Comparison of ENCODE assay signal across 9 cellular contexts in the genomic region with DNA sequence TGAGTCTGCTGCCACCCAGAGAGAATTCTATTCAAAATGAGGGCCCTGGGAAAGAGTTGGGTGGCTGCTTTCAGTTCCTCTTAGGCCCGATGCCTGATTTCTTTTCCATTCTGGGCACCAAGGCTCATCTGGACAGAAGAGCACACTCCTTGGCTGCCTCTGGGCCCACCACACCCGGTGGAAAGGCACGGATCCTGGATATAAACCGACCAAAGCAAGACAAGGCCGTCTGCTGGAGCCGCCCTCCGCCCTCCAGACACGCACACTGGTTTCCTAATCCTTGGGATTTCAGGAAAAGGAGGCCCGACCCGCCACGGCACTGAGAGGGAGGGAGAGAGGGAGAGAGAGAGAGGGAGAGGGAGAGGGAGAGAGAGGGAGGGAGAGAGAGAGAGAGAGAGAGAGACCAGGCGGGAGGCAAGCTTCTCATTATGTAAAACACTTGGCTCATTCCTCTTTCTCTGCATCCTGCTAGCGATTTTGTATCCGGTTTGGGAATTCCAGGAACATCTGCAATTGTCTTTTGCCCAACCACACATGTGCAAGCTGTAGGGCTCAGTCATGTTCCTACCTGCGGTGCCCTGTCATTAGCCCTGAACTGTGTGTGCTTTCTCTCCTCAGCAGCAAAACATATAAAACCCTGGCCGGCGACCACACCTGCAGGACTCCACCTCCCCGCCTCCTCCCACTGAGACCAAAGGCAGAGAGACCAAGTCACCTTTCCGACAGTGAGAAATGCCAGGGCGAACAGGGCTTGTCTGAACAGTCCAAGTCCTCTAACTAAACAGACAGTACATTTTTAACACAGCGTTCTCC.
A peak's percentile ranks its signal among the peaks of the same experiment; 100 is the strongest.
DNase-seq lines count a peak whose midpoint lies in the region; ATAC-seq, FAIRE-seq and TF ChIP-seq lines count a peak whose summit lies in the region.
"Had no signal": no experiment of that assay in that cellular context is flagged by ENCODE, and none has a peak within 500 bp of the region (broad histone marks: within the 10 kb centered on the region; RNA-seq: fewer than 3 reads in every experiment).

No MANE protein-coding gene starts in this region.

- ATAC-seq in IMR-90 (ENCODE audit: low read depth) (no peak), GM12878 (no peak), GM21528 (IDR thresholded peaks at IDR 0.05; ENCODE audit: low FRiP score, unreplicated experiment) (no peak), left lung (no peak), HG03469 (IDR thresholded peaks at IDR 0.05; ENCODE audit: unreplicated experiment) (no peak)
- ATAC-seq: psoas muscle, SK-N-SH treated with all-trans-retinoic acid at 6 μM for 48 hours had no signal

- no peak for TF ChIP-seq RAD21 in IMR-90 (IDR thresholded peaks at IDR 0.05; ENCODE audit: low read length)
- TF ChIP-seq RAD21 in GM12878 (IDR thresholded peaks at IDR 0.05; ENCODE audit: insufficient read depth, low read depth, low read length): no peak

- no peak for FAIRE-seq in GM12878 (lab: Jason Lieb, UNC)

- RAD21 ChIA-PET in GM12878 (lab: Charles Lee; ENCODE audit: unreplicated experiment): interaction anchor here (0.6 to 13.5 kb wide), 9 partner anchors 11 to 437 kb away, joined by 3 to 353 read pairs (median 40); partner anchors contain the start of gene SOX9

- POLR2A ChIA-PET in IMR-90 (lab: Charles Lee; ENCODE audit: unreplicated experiment) (no interaction called here), GM12878 (lab: Charles Lee) (interaction anchor here (1.6 to 7.0 kb wide), 4 partner anchors 23 to 52 kb away, joined by 3 to 143 read pairs (median 24); no protein-coding TSS in a partner anchor)

- SMC1A ChIA-PET in GM12878 (lab: Charles Lee; ENCODE audit: uncharacterized antibody, unreplicated experiment): interaction anchor here (0.7 to 11.1 kb wide), 13 partner anchors 12 to 348 kb away, joined by 3 to 335 read pairs (median 10); partner anchors contain the start of gene SOX9

- H4K20me1 ChIP-seq in IMR-90 (ENCODE audit: insufficient read depth, low read length) (peaks cover 9% of the 10 kb centered on the region), GM12878 (ENCODE audit: control insufficient read depth, insufficient read depth) (no peaks in the 10 kb centered on the region), hepatocyte (ENCODE audit: insufficient read depth, poor library complexity, severe bottlenecking) (no peaks in the 10 kb centered on the region)

- peaks cover 27% of the 10 kb centered on the region for H3K9me1 ChIP-seq in IMR-90 (ENCODE audit: insufficient read depth, low read length)

- H3K56ac ChIP-seq in IMR-90 (ENCODE audit: extremely low read depth, insufficient read depth, low read length): no peak overlapping the region

- WGBS in IMR-90 (ENCODE audit: extremely low coverage in 2 of 2, insufficient read length in 1 of 2), 2 experiments: 62% methylated on average over 7 of the region's 21 CpGs; no CpG with 5 or more reads in 1 of the 2 experiments
- 74% methylated on average over 21 of the region's 21 CpGs for WGBS in GM12878 (ENCODE audit: insufficient coverage, insufficient replicate concordance, low lambda C conversion rate, missing lambda C conversion rate)
- WGBS in hepatocyte (ENCODE audit: low lambda C conversion rate, missing lambda C conversion rate): 25% methylated on average over 20 of the region's 21 CpGs
- WGBS in stomach, 5 donors: 15 to 26% (median 22%) methylated on average over 21 of the region's 21 CpGs

- no peak overlapping the region for H3K9ac ChIP-seq in IMR-90 (ENCODE audit: low read depth, low read length)
- H3K9ac ChIP-seq in GM12878 (ENCODE audit: control insufficient read depth, insufficient read depth, low read length): no peak overlapping the region

- H3K9me3 ChIP-seq in IMR-90 (ENCODE audit: control insufficient read depth, insufficient read depth, low read length) (no peaks in the 10 kb centered on the region), GM12878 (replicated peaks; ENCODE audit: control insufficient read depth, insufficient read depth, low read length) (no peaks in the 10 kb centered on the region), hepatocyte (ENCODE audit: low read depth) (no peaks in the 10 kb centered on the region), stomach (no peaks in the 10 kb centered on the region), left lung (no peaks in the 10 kb centered on the region)
- H3K9me3 ChIP-seq: psoas muscle had no signal

- H3K23ac ChIP-seq in IMR-90 (ENCODE audit: low read depth, low read length): no peak overlapping the region

- H2BK15ac ChIP-seq in IMR-90 (ENCODE audit: low read depth, low read length): 0 out of 3 replicates have a peak overlapping the region, but pooled peaks have one; percentile 7

- H3K79me2 ChIP-seq in GM12878 (ENCODE audit: control insufficient read depth, insufficient read depth, low read length) (no peaks in the 10 kb centered on the region), hepatocyte (peaks cover 66% of the 10 kb centered on the region)

- H2AFZ ChIP-seq in IMR-90 (replicated peaks; ENCODE audit: low read length, poor library complexity) (no peak overlapping the region), GM12878 (ENCODE audit: control insufficient read depth, low read depth, low read length) (no peak overlapping the region; the same call in 1 of the 2 replicates), hepatocyte (no peak overlapping the region)

- H3K4me3 ChIP-seq in IMR-90 (ENCODE audit: insufficient read depth, low read depth, low read length) (no peak overlapping the region), GM12878 (no peak overlapping the region), hepatocyte (no peak overlapping the region), stomach (no peak overlapping the region), left lung (no peak overlapping the region)
- H3K4me3 ChIP-seq: psoas muscle had no signal

- CTCF ChIA-PET in IMR-90 (lab: Yijun Ruan, JAX) (no interaction called here), GM12878 (lab: Yijun Ruan, JAX) (interaction anchor here (0.7 to 6.6 kb wide), 6 partner anchors 11 to 72 kb away, joined by 3 to 111 read pairs (median 6); no protein-coding TSS in a partner anchor)

- peak overlapping the region; percentile 42 for H3K4ac ChIP-seq in IMR-90 (ENCODE audit: low read depth, low read length)

- peaks cover 13% of the 10 kb centered on the region for H3K4me1 ChIP-seq in IMR-90 (ENCODE audit: control insufficient read depth, insufficient read depth, low read length)
- peaks cover 38% of the 10 kb centered on the region for H3K4me1 ChIP-seq in GM12878 (ENCODE audit: control insufficient read depth, insufficient read depth, low read length)
- peaks cover 64% of the 10 kb centered on the region for H3K4me1 ChIP-seq in hepatocyte (ENCODE audit: insufficient read depth)
- H3K4me1 ChIP-seq in stomach: peaks cover 26 to 80% (median 40%) of the 10 kb centered on the region in 4 donors
- H3K4me1 ChIP-seq in left lung: peaks cover 0 to 4% of the 10 kb centered on the region in 2 donors
- H3K4me1 ChIP-seq: psoas muscle had no signal

- H2BK20ac ChIP-seq in IMR-90 (ENCODE audit: low read depth, low read length): peak overlapping the region; percentile 29; the same call in 1 of the 2 replicates

- no peak overlapping the region for H2BK5ac ChIP-seq in IMR-90 (ENCODE audit: low read depth, low read length, poor library complexity, severe bottlenecking)

- H2BK120ac ChIP-seq in IMR-90 (ENCODE audit: low read depth, low read length): peak overlapping the region; percentile 12; the same call in 1 of the 2 replicates

- H3K79me1 ChIP-seq in IMR-90 (ENCODE audit: low read depth in 1 of 2, low read length in 2 of 2): peaks cover 25 to 53% of the 10 kb centered on the region in 2 experiments

- H2AK5ac ChIP-seq in IMR-90 (ENCODE audit: low read depth, low read length): peak overlapping the region; percentile 49

- BruUV-seq in IMR-90 (replicated peaks; lab: Mats Ljungman, UMichigan) (no TSS peak), GM12878 (replicated peaks; lab: Mats Ljungman, UMichigan) (no TSS peak)

- H3K4me2 ChIP-seq in IMR-90 (ENCODE audit: low read depth, low read length) (no peak overlapping the region), GM12878 (ENCODE audit: control insufficient read depth, insufficient read depth) (no peak overlapping the region), hepatocyte (peak overlapping the region; percentile 56)

- no peak overlapping the region; the same call in 1 of the 2 replicates for H3K18ac ChIP-seq in IMR-90 (ENCODE audit: low read depth, low read length)

- TF ChIP-seq EP300 in GM12878 (IDR thresholded peaks at IDR 0.05; ENCODE audit: borderline replicate concordance in 1 of 2, control insufficient read depth in 1 of 2, low read depth in 2 of 2, low read length in 2 of 2) (no peak), stomach (IDR thresholded peaks at IDR 0.05) (no peak)

- no peaks in the 10 kb centered on the region for H3K9me2 ChIP-seq in hepatocyte (replicated peaks; ENCODE audit: insufficient read depth)

- in situ Hi-C loops in IMR-90 (cut with MboI; ENCODE audit: low sequenced_read_pairs) (no loop called here), GM12878 (cut with MboI) (no loop called here)

- dilution Hi-C loops in IMR-90 (cut with HindIII; ENCODE audit: low sequenced_read_pairs, unreplicated experiment): no loop called here

- intact Hi-C loops in IMR-90 (cut with micrococcal nuclease) (no loop called here), GM12878 (cut with micrococcal nuclease; ENCODE audit: unreplicated experiment) (loop anchor here (5.0 kb wide), 1 partner anchor 436 kb away; no protein-coding TSS in a partner anchor), stomach (cut with DNase I; ENCODE audit: low total_unique reads) (no loop called here), left lung (cut with DNase I) (no loop called here)

- no peak overlapping the region for H4K8ac ChIP-seq in IMR-90 (ENCODE audit: low read depth in 2 of 2, low read length in 2 of 2)

- H3K36me3 ChIP-seq in IMR-90 (ENCODE audit: control insufficient read depth, insufficient read depth, low read length) (no peaks in the 10 kb centered on the region), GM12878 (ENCODE audit: control insufficient read depth in 2 of 2, insufficient read depth in 2 of 2, low read length in 1 of 2) (no peaks in the 10 kb centered on the region; a peak in 2 of 4 replicates), hepatocyte (replicated peaks; ENCODE audit: insufficient read depth, low read depth) (no peaks in the 10 kb centered on the region), stomach (no peaks in the 10 kb centered on the region), left lung (no peaks in the 10 kb centered on the region)

- DNase-seq in IMR-90 (no peak), GM12878 (ENCODE audit: low read depth, low spot score) (no peak), hepatocyte (ENCODE audit: low spot score) (peak; percentile 77), stomach (peak; percentile 77), left lung (no peak)

- no peak overlapping the region for H3K14ac ChIP-seq in IMR-90 (replicated peaks; ENCODE audit: low read depth, low read length)

- H3K27me3 ChIP-seq in IMR-90 (ENCODE audit: control insufficient read depth, insufficient read depth, low read length) (no peaks in the 10 kb centered on the region), GM12878 (replicated peaks in 1 of 2; ENCODE audit: control insufficient read depth in 2 of 2, insufficient read depth in 2 of 2, low read length in 1 of 2) (no peaks in the 10 kb centered on the region), hepatocyte (no peaks in the 10 kb centered on the region), stomach (no peaks in the 10 kb centered on the region), left lung (no peaks in the 10 kb centered on the region)

- H4K5ac ChIP-seq in IMR-90 (ENCODE audit: low read depth, low read length): no peak overlapping the region

- TF ChIP-seq CTCF in IMR-90 (conservative IDR thresholded peaks at IDR 0.05; ENCODE audit: low read depth, low read length): no peak
- no peak for TF ChIP-seq CTCF in GM12878 (IDR thresholded peaks at IDR 0.05 in 2 of 3, conservative IDR thresholded peaks at IDR 0.05 in 1 of 3; ENCODE audit: control insufficient read depth in 2 of 3, extremely low read depth in 1 of 3, insufficient read depth in 1 of 3, low read depth in 3 of 3, low read length in 3 of 3)
- no peak for TF ChIP-seq CTCF in hepatocyte (IDR thresholded peaks at IDR 0.05; ENCODE audit: poor library complexity)
- no peak for TF ChIP-seq CTCF in stomach (IDR thresholded peaks at IDR 0.05)
- no peak for TF ChIP-seq CTCF in left lung (IDR thresholded peaks at IDR 0.05)

- no peak overlapping the region; the same call in 1 of the 2 replicates for H4K91ac ChIP-seq in IMR-90 (ENCODE audit: insufficient read depth, low read depth, low read length)

- H3K27ac ChIP-seq in IMR-90 (ENCODE audit: insufficient read depth, low read length) (no peak overlapping the region), GM12878 (ENCODE audit: control insufficient read depth, insufficient read depth) (peak overlapping the region; percentile 21; the same call in 1 of the 2 replicates), hepatocyte (peak overlapping the region; percentile 99), stomach (peak overlapping the region; percentile 69 to 89 (median 79)), left lung (no peak overlapping the region)
- H3K27ac ChIP-seq: psoas muscle had no signal

- TF ChIP-seq POLR2A in IMR-90 (IDR thresholded peaks at IDR 0.05; ENCODE audit: low read depth, low read length) (no peak), GM12878 (IDR thresholded peaks at IDR 0.05; ENCODE audit: low read depth, low read length) (no peak), stomach (IDR thresholded peaks at IDR 0.05) (no peak)

- no peak overlapping the region for H2AK9ac ChIP-seq in IMR-90 (replicated peaks; ENCODE audit: low read depth, low read length, poor library complexity)

Comparison
In these comparisons a context has a peak if more than half of its experiments do, and no peak if none do; other contexts are left out.
1. DNase-seq: peak in hepatocyte (single experiment) and stomach (single experiment); none in IMR-90 (single experiment), GM12878 (single experiment) and left lung (0 of 2).
2. H3K27ac ChIP-seq: peak in GM12878 (single experiment), hepatocyte (single experiment) and stomach (5 of 5); none in IMR-90 (single experiment) and left lung (0 of 2).